Comparison of ENCODE assay signal across 34 cellular contexts in the genomic region with DNA sequence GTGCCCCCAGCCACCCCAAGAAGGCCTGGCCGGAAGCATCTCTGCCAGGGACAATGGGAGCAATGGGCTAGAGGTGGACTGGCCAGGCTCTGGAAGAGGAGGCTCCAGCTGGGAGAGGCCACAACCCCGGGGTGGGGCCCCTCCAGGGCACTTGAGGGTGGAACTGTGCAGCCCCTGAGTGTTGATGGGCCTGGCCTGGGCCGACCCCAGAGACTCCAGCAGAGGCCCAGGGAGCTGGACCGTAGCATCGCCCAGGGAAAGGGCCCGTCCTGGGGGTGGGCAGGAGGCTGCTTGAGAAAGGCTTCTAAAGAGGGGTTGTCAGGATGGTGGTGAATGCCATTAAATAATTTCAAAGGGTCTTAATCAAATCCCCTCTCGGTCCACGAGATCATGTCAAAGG.
"Had no signal": no experiment of that assay in that cellular context is flagged by ENCODE, and none has a peak within 500 bp of the region (broad histone marks: within the 10 kb centered on the region; RNA-seq: fewer than 3 reads in every experiment).

No MANE protein-coding gene starts in this region.

- H3K9ac ChIP-seq: KMS-11 had no signal

- H3K4me3 ChIP-seq: MG63 had no signal

- H3K4me2 ChIP-seq: KMS-11 had no signal

- H3K36me3 ChIP-seq: MG63 had no signal

- DNase-seq: Karpas-422, Kasumi-1, MG63, MM.1S, MV-4-11, NCI-H1048, NCI-H1092, NCI-H1092 treated with DMSO at 0.1 percent for 48 hours, NCI-H1105, NCI-H1105 treated with DMSO at 0.1 percent for 48 hours, NCI-H1417, NCI-H1417 treated with DMSO at 0.1 percent for 48 hours, NCI-H1436, NCI-H1436 treated with DMSO at 0.1 percent for 48 hours, NCI-H146, NCI-H1694, NCI-H1694 treated with DMSO at 0.1 percent for 48 hours, NCI-H187, NCI-H187 treated with DMSO at 0.1 percent for 48 hours, NCI-H1930, NCI-H2029, NCI-H2029 treated with DMSO at 0.1 percent for 48 hours, NCI-H2081, NCI-H2081 treated with DMSO at 0.1 percent for 48 hours, NCI-H2107, NCI-H2171, NCI-H2171 treated with DMSO at 0.1 percent for 48 hours, NCI-H2227 treated with DMSO at 0.1 percent for 48 hours, NCI-H226, NCI-H345, NCI-H446, NCI-H446 treated with DMSO at 0.1 percent for 48 hours, NCI-H510A had no signal

- H3K9me3 ChIP-seq: MG63 had no signal

- H3K27me3 ChIP-seq: MG63 had no signal

- H3K27ac ChIP-seq: KMS-11 had no signal
